ENCODE assay signal across 8 cellular contexts in genomic region chr2:201882353-201883095, GRCh38.
DNase-seq lines count a peak whose midpoint lies in the region; TF ChIP-seq lines count a peak whose summit lies in the region.

No MANE protein-coding gene starts in this region.

- H3K4me1 ChIP-seq in breast epithelium (peaks cover 0 to 15% of the 10 kb centered on the region in 2 donors), skeletal muscle tissue (ENCODE audit: control insufficient read depth in 3 of 3, insufficient read depth in 3 of 3, low read length in 3 of 3) (peaks cover 36 to 51% (median 39%) of the 10 kb centered on the region in 3 donors), thyroid gland (peaks cover 0 to 4% of the 10 kb centered on the region in 2 donors)

- no peak overlapping the region for H3K27ac ChIP-seq in breast epithelium
- peak overlapping the region; percentile 96 for H3K27ac ChIP-seq in skeletal muscle tissue (ENCODE audit: low read depth, low read length)
- H3K27ac ChIP-seq in thyroid gland: no peak overlapping the region

- 39 to 41% methylated on average over 14 of the region's 14 CpGs for WGBS in thyroid gland, 2 donors

- no peak for TF ChIP-seq CTCF in breast epithelium (IDR thresholded peaks at IDR 0.05)
- no peak for TF ChIP-seq CTCF in thyroid gland (IDR thresholded peaks at IDR 0.05)

- H3K27me3 ChIP-seq in breast epithelium (no peaks in the 10 kb centered on the region), skeletal muscle tissue (ENCODE audit: control insufficient read depth in 3 of 3, insufficient read depth in 3 of 3, low read length in 3 of 3) (no peaks in the 10 kb centered on the region), thyroid gland (no peaks in the 10 kb centered on the region)

- TF ChIP-seq POLR2A in breast epithelium (IDR thresholded peaks at IDR 0.05) (no peak), thyroid gland (IDR thresholded peaks at IDR 0.05) (no peak)

- peak overlapping the region; percentile 34 to 81 (median 41) for H3K9ac ChIP-seq in skeletal muscle tissue (ENCODE audit: low read depth in 1 of 3, low read length in 3 of 3)

- no peaks in the 10 kb centered on the region for H3K9me3 ChIP-seq in breast epithelium
- no peaks in the 10 kb centered on the region for H3K9me3 ChIP-seq in skeletal muscle tissue (ENCODE audit: control insufficient read depth in 3 of 3, low read length in 3 of 3)
- H3K9me3 ChIP-seq in thyroid gland: no peaks in the 10 kb centered on the region

- peak overlapping the region in 2 of 3 donors; percentile 21 to 42 for H3K4me3 ChIP-seq in breast epithelium
- H3K4me3 ChIP-seq in skeletal muscle tissue (ENCODE audit: low read length in 3 of 3): peak overlapping the region in 1 of 3 donors; percentile 28
- no peak overlapping the region for H3K4me3 ChIP-seq in thyroid gland (replicated peaks in 1 of 3)

- no peaks in the 10 kb centered on the region for H3K36me3 ChIP-seq in breast epithelium
- H3K36me3 ChIP-seq in skeletal muscle tissue (ENCODE audit: control insufficient read depth in 3 of 3, insufficient read depth in 3 of 3, low read length in 3 of 3): no peaks in the 10 kb centered on the region
- no peaks in the 10 kb centered on the region for H3K36me3 ChIP-seq in thyroid gland

- peak; percentile 9 for DNase-seq in stimulated activated CD4-positive, alpha-beta T cell treated with anti-CD3 and anti-CD28 coated beads, Interleukin-15, amount 100 ng/mL, for 24 hours
- DNase-seq in stimulated activated CD4-positive, alpha-beta T cell treated with anti-CD3 and anti-CD28 coated beads, Interleukin-4, amount 100 ng/mL, for 4 hours: no peak
- peak; percentile 27 for DNase-seq in NCI-H1694 (lab: John Stamatoyannopoulos, UW)
- no peak for DNase-seq in breast epithelium (ENCODE audit: low spot score in 2 of 2)
- no peak for DNase-seq in thyroid gland
- DNase-seq in effector CD8-positive, alpha-beta T cell (lab: John Stamatoyannopoulos, UW): no peak
- no peak for DNase-seq in T-helper 9 cell

- intact Hi-C loops in breast epithelium (cut with DNase I; ENCODE audit: low total_unique reads): no loop called here
- intact Hi-C loops in thyroid gland (cut with DNase I): no loop called here

Comparison
In these comparisons a context has a peak if more than half of its experiments do, and no peak if none do; other contexts are left out.
1. DNase-seq: peak in stimulated activated CD4-positive, alpha-beta T cell treated with anti-CD3 and anti-CD28 coated beads, Interleukin-15, amount 100 ng/mL, for 24 hours (single experiment) and NCI-H1694 (single experiment); none in stimulated activated CD4-positive, alpha-beta T cell treated with anti-CD3 and anti-CD28 coated beads, Interleukin-4, amount 100 ng/mL, for 4 hours (0 of 2), breast epithelium (0 of 2), thyroid gland (0 of 2), effector CD8-positive, alpha-beta T cell (single experiment) and T-helper 9 cell (single experiment).
2. H3K4me3 ChIP-seq: peak in breast epithelium (2 of 3); none in thyroid gland (0 of 3).